ENCODE assay signal across 22 cellular contexts in genomic region chr10:114868801-114869200, GRCh38. TPM values are rescaled to one million over a fixed set of nuclear protein-coding genes. Genes with fewer than 3 reads are reported as not detected.
A peak's percentile ranks its signal among the peaks of the same experiment; 100 is the strongest.
DNase-seq lines count a peak whose midpoint lies in the region; ATAC-seq and TF ChIP-seq lines count a peak whose summit lies in the region.
"Had no signal": no experiment of that assay in that cellular context is flagged by ENCODE, and none has a peak within 500 bp of the region (broad histone marks: within the 10 kb centered on the region; RNA-seq: fewer than 3 reads in every experiment).

No MANE protein-coding gene starts in this region.

- H3K79me1 ChIP-seq in mesenchymal stem cell (replicated peaks; ENCODE audit: low read length, poor library complexity, severe bottlenecking): no peaks in the 10 kb centered on the region

- intact Hi-C loops in activated T-helper 1 cell treated with anti-CD3 and anti-CD28 coated beads, Interleukin-12 subunit alpha, Interleukin-12 subunit beta, Interleukin-2, Interleukin-4 antibody, amounts not matched to agents 30 ng/mL and 10 ng/mL and 1 ng/mL, durations not matched to agents 14 hours and 24 hours and 36 hours (cut with micrococcal nuclease): no loop called here
- intact Hi-C loops in CD14-positive monocyte (cut with micrococcal nuclease): no loop called here

- H3K23ac ChIP-seq in mesenchymal stem cell (ENCODE audit: low read length in 2 of 2): no peak overlapping the region

- no peaks in the 10 kb centered on the region for H3K4me1 Mint-ChIP-seq in activated T-helper 1 cell treated with anti-CD3 and anti-CD28 coated beads, Interleukin-12 subunit alpha, Interleukin-12 subunit beta, Interleukin-2, Interleukin-4 antibody, amounts not matched to agents 30 ng/mL and 10 ng/mL and 1 ng/mL, durations not matched to agents 14 hours and 24 hours and 36 hours (ENCODE audit: low read depth)
- peaks cover 2% of the 10 kb centered on the region for H3K4me1 Mint-ChIP-seq in CD14-positive monocyte
- H3K4me1 Mint-ChIP-seq: activated naive CD4-positive, alpha-beta T cell treated with anti-CD3 and anti-CD28 coated beads, Interleukin-2, amount 50 U/mL, for 24 hours; CD4-positive, alpha-beta memory T cell; central memory CD8-positive, alpha-beta T cell had no signal

- H2AK5ac ChIP-seq in mesenchymal stem cell (ENCODE audit: low read length, severe bottlenecking): peak overlapping the region; percentile 78

- H3K27me3 Mint-ChIP-seq in activated T-helper 1 cell treated with anti-CD3 and anti-CD28 coated beads, Interleukin-12 subunit alpha, Interleukin-12 subunit beta, Interleukin-2, Interleukin-4 antibody, amounts not matched to agents 30 ng/mL and 10 ng/mL and 1 ng/mL, durations not matched to agents 14 hours and 24 hours and 36 hours (ENCODE audit: insufficient read depth): no peaks in the 10 kb centered on the region
- no peaks in the 10 kb centered on the region for H3K27me3 Mint-ChIP-seq in CD14-positive monocyte (ENCODE audit: low read depth in 3 of 3)

- H4K8ac ChIP-seq in mesenchymal stem cell (ENCODE audit: low read length): no peak overlapping the region

- no peak for ATAC-seq in HG03095 (IDR thresholded peaks at IDR 0.05; ENCODE audit: unreplicated experiment)
- ATAC-seq: sciatic nerve had no signal

- H2BK15ac ChIP-seq in mesenchymal stem cell (ENCODE audit: low read depth, poor library complexity, severe bottlenecking): no peak overlapping the region

- H3K27ac ChIP-seq in caudate nucleus (ENCODE audit: low read depth, low read length): peak overlapping the region; percentile 70
- peak overlapping the region; percentile 36 for H3K27ac ChIP-seq in mesenchymal stem cell (ENCODE audit: low read length, poor library complexity, severe bottlenecking)
- H3K27ac ChIP-seq: hepatocyte, thyroid gland had no signal

- no peak for TF ChIP-seq CTCF in CD14-positive monocyte (IDR thresholded peaks at IDR 0.05)

- no peak overlapping the region for H2AFZ ChIP-seq in mesenchymal stem cell (ENCODE audit: low read depth, low read length)
- H2AFZ ChIP-seq: hepatocyte had no signal

- H3K4me3 ChIP-seq in mesenchymal stem cell (ENCODE audit: insufficient read depth in 1 of 2, low read depth in 1 of 2, low read length in 2 of 2): no peak overlapping the region
- H3K4me3 ChIP-seq: hepatocyte, thyroid gland had no signal

- no peak overlapping the region for H2BK12ac ChIP-seq in mesenchymal stem cell (ENCODE audit: low read length in 2 of 2)

- no peak overlapping the region for H4K91ac ChIP-seq in mesenchymal stem cell (ENCODE audit: low read length)

- H3K27ac Mint-ChIP-seq in activated T-helper 1 cell treated with anti-CD3 and anti-CD28 coated beads, Interleukin-12 subunit alpha, Interleukin-12 subunit beta, Interleukin-2, Interleukin-4 antibody, amounts not matched to agents 30 ng/mL and 10 ng/mL and 1 ng/mL, durations not matched to agents 14 hours and 24 hours and 36 hours: no peak overlapping the region
- H3K27ac Mint-ChIP-seq in CD14-positive monocyte: no peak overlapping the region
- H3K27ac Mint-ChIP-seq: activated naive CD4-positive, alpha-beta T cell treated with anti-CD3 and anti-CD28 coated beads, Interleukin-2, amount 50 U/mL, for 24 hours; CD4-positive, alpha-beta memory T cell; T-helper 2 cell treated with Interferon-gamma antibody and Interleukin-4, amounts not matched to agents 5 μg/mL and 100 μg/mL, for 36 hours had no signal

- peaks cover 1% of the 10 kb centered on the region for H3K4me1 ChIP-seq in mesenchymal stem cell (ENCODE audit: control insufficient read depth, insufficient read depth, low read depth, low read length)
- H3K4me1 ChIP-seq: thyroid gland had no signal

- H3K9ac ChIP-seq in mesenchymal stem cell (ENCODE audit: low read length): peak overlapping the region; percentile 71

- H3K4me3 Mint-ChIP-seq in activated T-helper 1 cell treated with anti-CD3 and anti-CD28 coated beads, Interleukin-12 subunit alpha, Interleukin-12 subunit beta, Interleukin-2, Interleukin-4 antibody, amounts not matched to agents 30 ng/mL and 10 ng/mL and 1 ng/mL, durations not matched to agents 14 hours and 24 hours and 36 hours: no peak overlapping the region
- H3K4me3 Mint-ChIP-seq in CD14-positive monocyte: no peak overlapping the region
- H3K4me3 Mint-ChIP-seq: activated naive CD4-positive, alpha-beta T cell treated with anti-CD3 and anti-CD28 coated beads, Interleukin-2, amount 50 U/mL, for 24 hours; CD4-positive, alpha-beta memory T cell; central memory CD8-positive, alpha-beta T cell; T-helper 2 cell treated with Interferon-gamma antibody and Interleukin-4, amounts not matched to agents 5 μg/mL and 100 μg/mL, for 36 hours had no signal

- H3K14ac ChIP-seq in mesenchymal stem cell (ENCODE audit: low read length in 2 of 2): no peak overlapping the region

- peaks cover 2 to 20% of the 10 kb centered on the region in 2 experiments for H3K36me3 ChIP-seq in mesenchymal stem cell (ENCODE audit: control insufficient read depth in 1 of 2, insufficient read depth in 2 of 2, low read depth in 1 of 2, low read length in 2 of 2)

- H3K9me3 ChIP-seq in mesenchymal stem cell (ENCODE audit: control insufficient read depth, low read length): no peaks in the 10 kb centered on the region
- H3K9me3 ChIP-seq: thyroid gland had no signal

- H3K27me3 ChIP-seq in mesenchymal stem cell (ENCODE audit: control insufficient read depth in 1 of 2, insufficient read depth in 1 of 2, low read length in 2 of 2): no peaks in the 10 kb centered on the region
- H3K27me3 ChIP-seq: hepatocyte, thyroid gland had no signal

- peaks cover 13% of the 10 kb centered on the region for H3K36me3 Mint-ChIP-seq in activated T-helper 1 cell treated with anti-CD3 and anti-CD28 coated beads, Interleukin-12 subunit alpha, Interleukin-12 subunit beta, Interleukin-2, Interleukin-4 antibody, amounts not matched to agents 30 ng/mL and 10 ng/mL and 1 ng/mL, durations not matched to agents 14 hours and 24 hours and 36 hours (ENCODE audit: low read depth)
- H3K36me3 Mint-ChIP-seq in CD14-positive monocyte: peaks cover 14 to 22% of the 10 kb centered on the region in 2 donors

- DNase-seq in ELR (ENCODE audit: low read depth) (peak; percentile 68), NCI-H226 (peak; percentile 28), caudate nucleus (lab: John Stamatoyannopoulos, UW) (peak in 2 of 61 donors; percentile 17 to 26), mesenchymal stem cell (peak; percentile 19), CD14-positive monocyte (ENCODE audit: low spot score) (no peak)
- DNase-seq in activated T-helper 1 cell treated with anti-CD3 and anti-CD28 coated beads, Interleukin-12 subunit alpha, Interleukin-12 subunit beta, Interleukin-2, Interleukin-4 antibody, amounts not matched to agents 30 ng/mL and 10 ng/mL and 1 ng/mL, durations not matched to agents 14 hours and 24 hours and 36 hours (ENCODE audit: low spot score): no peak
- no peak for DNase-seq in activated CD8-positive, alpha-beta memory T cell treated with anti-CD3 and anti-CD28 coated beads, Interleukin-2, amount 50 U/mL, for 4 hours
- DNase-seq: activated CD4-positive, CD25-positive, alpha-beta regulatory T cell treated with anti-CD3 and anti-CD28 coated beads, Interleukin-2, amount 50 U/mL, for 72 hours; CD4-positive, alpha-beta memory T cell; DMS79; kidney glomerular epithelial cell; NCI-H2029 treated with DMSO at 0.1 percent for 48 hours; NCI-H82; Right ventricle myocardium superior; stimulated activated CD4-positive, alpha-beta T cell treated with anti-CD3 and anti-CD28 coated beads, Interleukin-4, amount 100 ng/mL, for 24 hours; thyroid gland had no signal

- no peaks in the 10 kb centered on the region for H3K9me3 Mint-ChIP-seq in activated T-helper 1 cell treated with anti-CD3 and anti-CD28 coated beads, Interleukin-12 subunit alpha, Interleukin-12 subunit beta, Interleukin-2, Interleukin-4 antibody, amounts not matched to agents 30 ng/mL and 10 ng/mL and 1 ng/mL, durations not matched to agents 14 hours and 24 hours and 36 hours
- H3K9me3 Mint-ChIP-seq in CD14-positive monocyte: peaks cover 0 to 12% (median 0%) of the 10 kb centered on the region in 7 donors
- H3K9me3 Mint-ChIP-seq: activated naive CD4-positive, alpha-beta T cell treated with anti-CD3 and anti-CD28 coated beads, Interleukin-2, amount 50 U/mL, for 24 hours; CD4-positive, alpha-beta memory T cell; central memory CD8-positive, alpha-beta T cell; T-helper 2 cell treated with Interferon-gamma antibody and Interleukin-4, amounts not matched to agents 5 μg/mL and 100 μg/mL, for 36 hours had no signal

- 86% methylated on average over 1 of the region's 1 CpG for WGBS in mesenchymal stem cell

- no peak overlapping the region for H3K4me2 ChIP-seq in mesenchymal stem cell (ENCODE audit: low read length, poor library complexity, severe bottlenecking)
- H3K4me2 ChIP-seq: hepatocyte had no signal

- H3K4ac ChIP-seq in mesenchymal stem cell (ENCODE audit: low read depth in 1 of 2, low read length in 2 of 2): no peak overlapping the region

- no peak overlapping the region for H2BK5ac ChIP-seq in mesenchymal stem cell (ENCODE audit: low read depth, low read length, poor library complexity, severe bottlenecking)

- no peak overlapping the region for H3K18ac ChIP-seq in mesenchymal stem cell (ENCODE audit: low read depth in 1 of 2, low read length in 2 of 2)

- no peak overlapping the region for H2BK120ac ChIP-seq in mesenchymal stem cell (ENCODE audit: low read depth, low read length)

RNA-seq across cellular contexts. Expression of gene FHIP2A, which starts 47.2 kb away (rescaled TPM):
- polyA plus RNA-seq in mesenchymal stem cell (2013, experiment 1 of 2): 15.5 TPM
- 15.3 TPM for polyA plus RNA-seq in mesenchymal stem cell (2013, experiment 2 of 2)
- 25.0 and 29.0 TPM in 2 replicates for total RNA-seq in activated T-helper 1 cell treated with anti-CD3 and anti-CD28 coated beads, Interleukin-12 subunit alpha, Interleukin-12 subunit beta, Interleukin-2, Interleukin-4 antibody, amounts not matched to agents 30 ng/mL and 10 ng/mL and 1 ng/mL, durations not matched to agents 14 hours and 24 hours and 36 hours
- 1 to 10 TPM; 4.4 to 9.2 TPM for polyA plus RNA-seq in CD14-positive monocyte

Comparison
In these comparisons a context has a peak if more than half of its experiments do, and no peak if none do; other contexts are left out.
1. DNase-seq: peak in ELR (single experiment), NCI-H226 (single experiment) and mesenchymal stem cell (single experiment); none in activated T-helper 1 cell treated with anti-CD3 and anti-CD28 coated beads, Interleukin-12 subunit alpha, Interleukin-12 subunit beta, Interleukin-2, Interleukin-4 antibody, amounts not matched to agents 30 ng/mL and 10 ng/mL and 1 ng/mL, durations not matched to agents 14 hours and 24 hours and 36 hours (single experiment), activated CD8-positive, alpha-beta memory T cell treated with anti-CD3 and anti-CD28 coated beads, Interleukin-2, amount 50 U/mL, for 4 hours (single experiment) and CD14-positive monocyte (single experiment).